22 cellular contexts compared by ENCODE assay signal in the genomic region with DNA sequence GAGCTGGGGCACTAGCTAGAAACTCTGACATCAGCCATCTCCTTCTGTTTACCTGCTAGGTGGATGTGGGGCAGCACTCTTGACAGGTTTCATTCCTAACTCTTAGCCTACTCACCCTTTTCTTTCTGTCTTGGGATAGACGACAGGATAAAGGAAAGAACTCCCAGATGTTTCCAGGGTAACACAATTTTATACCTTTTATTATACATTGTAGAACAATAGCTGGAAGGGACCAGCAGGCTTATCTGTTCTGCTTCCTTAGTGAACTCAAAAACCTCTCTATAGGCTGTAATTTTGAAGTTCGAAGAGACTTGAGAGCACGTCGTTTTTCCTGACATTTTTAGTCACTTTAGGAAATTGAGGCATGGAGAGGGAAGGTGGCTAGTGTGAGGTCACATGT. TPM values are rescaled to one million over a fixed set of nuclear protein-coding genes. Genes with fewer than 3 reads are reported as not detected.
A peak's percentile ranks its signal among the peaks of the same experiment; 100 is the strongest.
DNase-seq lines count a peak whose midpoint lies in the region; ATAC-seq, FAIRE-seq and TF ChIP-seq lines count a peak whose summit lies in the region.
"Had no signal": no experiment of that assay in that cellular context is flagged by ENCODE, and none has a peak within 500 bp of the region (broad histone marks: within the 10 kb centered on the region; RNA-seq: fewer than 3 reads in every experiment).

No MANE protein-coding gene starts in this region.

- H3K4me1 ChIP-seq in astrocyte (ENCODE audit: insufficient read depth, low read length) = no peaks in the 10 kb centered on the region
- H3K4me1 ChIP-seq in mesodermal cell (ENCODE audit: control insufficient read depth, insufficient read depth, low read length, poor library complexity, severe bottlenecking) = no peaks in the 10 kb centered on the region
- H3K4me1 ChIP-seq in tibial artery = peaks cover 0 to 19% (median 13%) of the 10 kb centered on the region in 4 donors
- no peaks in the 10 kb centered on the region for H3K4me1 ChIP-seq in psoas muscle
- H3K4me1 ChIP-seq: BLaER1 treated with 17β-estradiol and CSF1 and Interleukin-3, amounts not matched to agents 10 nM and 100 nM had no signal

- H3K36me3 ChIP-seq in astrocyte (ENCODE audit: insufficient read depth, low read length) (peaks cover 35% of the 10 kb centered on the region), mesodermal cell (ENCODE audit: control insufficient read depth, insufficient read depth, low read length) (peaks cover 62% of the 10 kb centered on the region), tibial artery (peaks cover 32 to 50% (median 32%) of the 10 kb centered on the region in 3 donors), psoas muscle (ENCODE audit: insufficient read depth in 1 of 2, low read depth in 1 of 2) (peaks cover 2 to 55% of the 10 kb centered on the region in 2 donors)

- H3K27me3 Mint-ChIP-seq in activated T-cell treated with anti-CD3 and anti-CD28 coated beads, Interleukin-2, amount 50 U/mL, for 72 hours (ENCODE audit: low read depth) = no peaks in the 10 kb centered on the region
- no peaks in the 10 kb centered on the region for H3K27me3 Mint-ChIP-seq in astrocyte (ENCODE audit: low read depth, unreplicated experiment)

- H3K4me3 Mint-ChIP-seq in activated T-cell treated with anti-CD3 and anti-CD28 coated beads, Interleukin-2, amount 50 U/mL, for 72 hours = no peak overlapping the region
- no peak overlapping the region for H3K4me3 Mint-ChIP-seq in astrocyte (ENCODE audit: unreplicated experiment)
- H3K4me3 Mint-ChIP-seq: nephron had no signal

- no peak for ATAC-seq in activated T-cell treated with anti-CD3 and anti-CD28 coated beads, Interleukin-2, amount 50 U/mL, for 72 hours (replicated peaks in 1 of 2)
- no peak for ATAC-seq in psoas muscle
- ATAC-seq: upper lobe of right lung had no signal

- H3K27me3 ChIP-seq in astrocyte (ENCODE audit: insufficient read depth, low read length) (no peaks in the 10 kb centered on the region), tibial artery (no peaks in the 10 kb centered on the region), psoas muscle (ENCODE audit: insufficient read depth in 3 of 3, low read length in 2 of 3) (no peaks in the 10 kb centered on the region)
- H3K27me3 ChIP-seq: BLaER1 treated with 17β-estradiol and CSF1 and Interleukin-3, amounts not matched to agents 10 nM and 100 nM; upper lobe of right lung had no signal

- H3K9me3 Mint-ChIP-seq in activated T-cell treated with anti-CD3 and anti-CD28 coated beads, Interleukin-2, amount 50 U/mL, for 72 hours = no peaks in the 10 kb centered on the region
- no peaks in the 10 kb centered on the region for H3K9me3 Mint-ChIP-seq in astrocyte (ENCODE audit: unreplicated experiment)
- H3K9me3 Mint-ChIP-seq: nephron had no signal

- H2AFZ ChIP-seq in astrocyte (ENCODE audit: low read depth, low read length) = no peak overlapping the region

- no peak for TF ChIP-seq CTCF in astrocyte (IDR thresholded peaks at IDR 0.05; ENCODE audit: insufficient read depth, low read depth, low read length)
- TF ChIP-seq CTCF in tibial artery (IDR thresholded peaks at IDR 0.05) = no peak
- TF ChIP-seq CTCF in psoas muscle (IDR thresholded peaks at IDR 0.05) = no peak

- H3K9me3 ChIP-seq in astrocyte (ENCODE audit: insufficient read depth, low read depth, low read length) (no peaks in the 10 kb centered on the region), mesodermal cell (ENCODE audit: control insufficient read depth, low read length) (no peaks in the 10 kb centered on the region), tibial artery (no peaks in the 10 kb centered on the region), psoas muscle (no peaks in the 10 kb centered on the region)
- H3K9me3 ChIP-seq: BLaER1 treated with 17β-estradiol and CSF1 and Interleukin-3, amounts not matched to agents 10 nM and 100 nM; upper lobe of right lung had no signal

- no peak overlapping the region for H3K9ac ChIP-seq in astrocyte (ENCODE audit: low read length)
- H3K9ac ChIP-seq: BLaER1 treated with 17β-estradiol and CSF1 and Interleukin-3, amounts not matched to agents 10 nM and 100 nM had no signal

- peak overlapping the region; percentile 76 for H3K27ac Mint-ChIP-seq in activated T-cell treated with anti-CD3 and anti-CD28 coated beads, Interleukin-2, amount 50 U/mL, for 72 hours
- peak overlapping the region; percentile 14 for H3K27ac Mint-ChIP-seq in astrocyte (ENCODE audit: unreplicated experiment)

- H3K79me2 ChIP-seq in astrocyte (ENCODE audit: insufficient read depth, low read length) = peaks cover 84% of the 10 kb centered on the region

- no peak for DNase-seq in activated T-cell treated with anti-CD3 and anti-CD28 coated beads, Interleukin-2, amount 50 U/mL, for 72 hours
- no peak for DNase-seq in activated T-cell treated with anti-CD3 and anti-CD28 coated beads, Interleukin-2, amount 50 U/mL, for 48 hours
- no peak for DNase-seq in astrocyte (ENCODE audit: low read depth)
- DNase-seq in tibial artery = no peak
- DNase-seq in amniotic stem cell (lab: John Stamatoyannopoulos, UW) = no peak
- no peak for DNase-seq in DMS 273 treated with DMSO at 0.1 percent for 48 hours (lab: John Stamatoyannopoulos, UW)
- no peak for DNase-seq in psoas muscle
- DNase-seq: activated CD4-positive, CD25-positive, alpha-beta regulatory T cell treated with anti-CD3 and anti-CD28 coated beads, Interleukin-2, amount 50 U/mL, for 72 hours; NCI-H1092 treated with DMSO at 0.1 percent for 48 hours; NCI-H2081 treated with DMSO at 0.1 percent for 48 hours; NCI-H524; retina; stimulated activated CD4-positive, alpha-beta T cell treated with anti-CD3 and anti-CD28 coated beads, Interleukin-15, amount 100 ng/mL, for 24 hours; upper lobe of right lung had no signal

- 92 to 100% methylated on average over 1 to 2 of the region's 4 CpGs for WGBS in mesodermal cell (ENCODE audit: insufficient coverage in 2 of 2), 2 experiments
- 57 to 75% (median 65%) methylated on average over 4 of the region's 4 CpGs for WGBS in psoas muscle, 3 donors

- H3K27ac ChIP-seq in astrocyte (ENCODE audit: low read depth, low read length) (no peak overlapping the region), mesodermal cell (ENCODE audit: low read depth, low read length, severe bottlenecking) (peak overlapping the region; percentile 36), tibial artery (peak overlapping the region; percentile 33 to 55), psoas muscle (no peak overlapping the region)
- H3K27ac ChIP-seq: BLaER1 treated with 17β-estradiol and CSF1 and Interleukin-3, amounts not matched to agents 10 nM and 100 nM; upper lobe of right lung had no signal

- peaks cover 87% of the 10 kb centered on the region for H4K20me1 ChIP-seq in astrocyte (ENCODE audit: insufficient read depth, low read length)

- peaks cover 5 to 22% of the 10 kb centered on the region in 2 donors for H3K36me3 Mint-ChIP-seq in activated T-cell treated with anti-CD3 and anti-CD28 coated beads, Interleukin-2, amount 50 U/mL, for 72 hours (ENCODE audit: insufficient read depth in 2 of 2)
- peaks cover 27% of the 10 kb centered on the region for H3K36me3 Mint-ChIP-seq in astrocyte (ENCODE audit: low read depth, unreplicated experiment)

- H3K4me3 ChIP-seq in astrocyte (ENCODE audit: insufficient read depth, low read depth, low read length) = no peak overlapping the region
- H3K4me3 ChIP-seq in mesodermal cell (ENCODE audit: extremely low read depth, insufficient read depth, low read length, poor library complexity, severe bottlenecking) = no peak overlapping the region
- H3K4me3 ChIP-seq in tibial artery = no peak overlapping the region
- H3K4me3 ChIP-seq in psoas muscle = no peak overlapping the region
- H3K4me3 ChIP-seq: BLaER1 treated with 17β-estradiol and CSF1 and Interleukin-3, amounts not matched to agents 10 nM and 100 nM; upper lobe of right lung had no signal

- intact Hi-C loops in tibial artery (cut with DNase I; ENCODE audit: low total_unique reads) (no loop called here), psoas muscle (cut with DNase I) (no loop called here)

- H3K4me1 Mint-ChIP-seq in activated T-cell treated with anti-CD3 and anti-CD28 coated beads, Interleukin-2, amount 50 U/mL, for 72 hours (ENCODE audit: low read depth) = peaks cover 29% of the 10 kb centered on the region
- H3K4me1 Mint-ChIP-seq in astrocyte (ENCODE audit: low read depth, unreplicated experiment) = peaks cover 15% of the 10 kb centered on the region

- no peak for FAIRE-seq in astrocyte (lab: Jason Lieb, UNC)
- FAIRE-seq: colon, endometrium, G401.6, H1, keratinocyte had no signal

- no peak overlapping the region for H3K4me2 ChIP-seq in astrocyte (ENCODE audit: low read length)
- H3K4me2 ChIP-seq: BLaER1 treated with 17β-estradiol and CSF1 and Interleukin-3, amounts not matched to agents 10 nM and 100 nM had no signal

RNA-seq across cellular contexts. Expression of a gene that starts 13.2 kb away (rescaled TPM):
- 100 to 1,000 TPM; 289 to 304 TPM for total RNA-seq in activated T-cell treated with anti-CD3 and anti-CD28 coated beads, Interleukin-2, amount 50 U/mL, for 72 hours
- total RNA-seq in astrocyte = 523 and 604 TPM in 2 replicates
- 165 TPM for polyA plus RNA-seq in mesodermal cell (2013, experiment 1 of 2)
- polyA plus RNA-seq in mesodermal cell (2013, experiment 2 of 2) = 138 TPM
- 10 to 100 TPM; 42.6 to 91.4 (median 56.2) TPM for total RNA-seq in psoas muscle
- polyA plus RNA-seq in psoas muscle = 10 to 100 TPM; 18.1 to 30.7 (median 26.4) TPM

Comparison
In these comparisons a context has a peak if more than half of its experiments do, and no peak if none do; other contexts are left out.
1. H3K27ac ChIP-seq: peak in mesodermal cell (single experiment) and tibial artery (2 of 2); none in astrocyte (single experiment) and psoas muscle (single experiment).